1 cellular context compared by ENCODE assay signal in genomic region chr21:44300262-44300959, GRCh38.
TF ChIP-seq lines count a peak whose summit lies in the region.

No MANE protein-coding gene starts in this region.

TF ChIP-seq in HepG2, 621 proteins besides CTCF, POLR2A, EP300 and RAD21 (continued from another document and continues in another):
- TF ChIP-seq PRDM4 (CRISPR knock-in tag; IDR thresholded peaks at IDR 0.05; ENCODE audit: borderline replicate concordance) (no peak), HDAC2 (CRISPR knock-in tag; IDR thresholded peaks at IDR 0.05) (peak; percentile 25; the same call in 1 of the 2 replicates), SMAD1 (CRISPR knock-in tag; IDR thresholded peaks at IDR 0.05; ENCODE audit: borderline replicate concordance, low read depth) (no peak), TGIF2 (CRISPR knock-in tag; IDR thresholded peaks at IDR 0.05) (0 out of 2 replicates have a peak, but pooled peaks have one; percentile 17), ATF5 (CRISPR knock-in tag; IDR thresholded peaks at IDR 0.05; ENCODE audit: low read depth) (no peak), NFRKB (IDR thresholded peaks at IDR 0.05) (no peak), MXI1 (IDR thresholded peaks at IDR 0.05; ENCODE audit: borderline replicate concordance, low read depth, low read length) (peak; percentile 49; the same call in 1 of the 3 replicates), ZNF318 (CRISPR knock-in tag; IDR thresholded peaks at IDR 0.05) (no peak), MBNL3 (CRISPR knock-in tag; conservative IDR thresholded peaks at IDR 0.05) (no peak), DZIP1 (CRISPR knock-in tag; IDR thresholded peaks at IDR 0.05) (no peak), DRAP1 (CRISPR knock-in tag; IDR thresholded peaks at IDR 0.05) (peak; percentile 23; the same call in 1 of the 2 replicates), ZBTB25 (CRISPR knock-in tag; IDR thresholded peaks at IDR 0.05) (no peak), ZNF251 (CRISPR knock-in tag; IDR thresholded peaks at IDR 0.05) (no peak), MEF2D (CRISPR knock-in tag; IDR thresholded peaks at IDR 0.05) (peak; percentile 17; the same call in 1 of the 2 replicates), ZNF557 (CRISPR knock-in tag; IDR thresholded peaks at IDR 0.05) (no peak), AKNA (CRISPR knock-in tag; IDR thresholded peaks at IDR 0.05; ENCODE audit: borderline replicate concordance) (no peak), CENPX (CRISPR knock-in tag; IDR thresholded peaks at IDR 0.05) (no peak), KAT8 (CRISPR knock-in tag; IDR thresholded peaks at IDR 0.05) (no peak), CREBL2 (CRISPR knock-in tag; IDR thresholded peaks at IDR 0.05; ENCODE audit: borderline replicate concordance) (no peak), MIER3 (CRISPR knock-in tag; IDR thresholded peaks at IDR 0.05; ENCODE audit: borderline replicate concordance) (no peak), ZNF672 (CRISPR knock-in tag; IDR thresholded peaks at IDR 0.05) (no peak), NFE2L2 (IDR thresholded peaks at IDR 0.05; ENCODE audit: low read length) (no peak), ZNF512B (CRISPR knock-in tag; IDR thresholded peaks at IDR 0.05; ENCODE audit: borderline replicate concordance) (no peak), CHD4 (IDR thresholded peaks at IDR 0.05; ENCODE audit: borderline replicate concordance, low read length) (no peak), MAFF (IDR thresholded peaks at IDR 0.05; ENCODE audit: low read depth, low read length) (no peak), ZSCAN20 (CRISPR knock-in tag; IDR thresholded peaks at IDR 0.05; ENCODE audit: borderline replicate concordance) (no peak), FOXO1 (CRISPR knock-in tag; IDR thresholded peaks at IDR 0.05) (no peak), NCOA2 (CRISPR knock-in tag; IDR thresholded peaks at IDR 0.05) (no peak), ATF4 (CRISPR knock-in tag; IDR thresholded peaks at IDR 0.05) (no peak), TEAD2 (CRISPR knock-in tag; IDR thresholded peaks at IDR 0.05) (no peak), HNF4A (CRISPR knock-in tag; IDR thresholded peaks at IDR 0.05) (no peak)
